ENCODE assay signal across 9 cellular contexts in genomic region chr4:184826315-184827266, GRCh38. TPM values are rescaled to one million over a fixed set of nuclear protein-coding genes. Genes with fewer than 3 reads are reported as not detected.
DNase-seq lines count a peak whose midpoint lies in the region; ATAC-seq, FAIRE-seq and TF ChIP-seq lines count a peak whose summit lies in the region.
"Had no signal": no experiment of that assay in that cellular context is flagged by ENCODE, and none has a peak within 500 bp of the region (broad histone marks: within the 10 kb centered on the region; RNA-seq: fewer than 3 reads in every experiment).

No MANE protein-coding gene starts in this region.

- peak overlapping the region; percentile 26 to 71; a peak in 3 of 4 replicates for H3K4me3 ChIP-seq in DND-41 (ENCODE audit: low read depth in 1 of 2, low read length in 2 of 2)
- H3K4me3 ChIP-seq in subcutaneous abdominal adipose tissue (ENCODE audit: low read depth in 1 of 5, low read length in 5 of 5) = peak overlapping the region; percentile 65 to 76 (median 68)

- H3K27ac Mint-ChIP-seq in activated CD4-positive, alpha-beta T cell treated with anti-CD3 and anti-CD28 coated beads for 36 hours = peak overlapping the region; percentile 89
- H3K27ac Mint-ChIP-seq in naive B cell = peak overlapping the region; percentile 47 to 97 (median 96)

- H3K36me3 ChIP-seq in DND-41 (ENCODE audit: insufficient read depth, low read length) (no peaks in the 10 kb centered on the region), subcutaneous abdominal adipose tissue (ENCODE audit: control insufficient read depth in 5 of 5, insufficient read depth in 5 of 5, low read length in 5 of 5) (no peaks in the 10 kb centered on the region)

- ATAC-seq in DND-41 (ENCODE audit: insufficient read depth, low read depth) = peak; percentile 69
- ATAC-seq in GM21381 (IDR thresholded peaks at IDR 0.05; ENCODE audit: unreplicated experiment) = peak; percentile 47
- peak; percentile 53 for ATAC-seq in activated CD4-positive, alpha-beta T cell treated with anti-CD3 and anti-CD28 coated beads for 36 hours
- ATAC-seq in naive B cell (ENCODE audit: low read depth in 2 of 2) = peak; percentile 63 to 70

- H2AFZ ChIP-seq in DND-41 (ENCODE audit: low read depth, low read length) = peak overlapping the region; percentile 77

- POLR2A ChIA-PET in activated CD4-positive, alpha-beta T cell treated with anti-CD3 and anti-CD28 coated beads for 36 hours (lab: Charles Lee) = interaction anchor here (1.0 kb wide), 1 partner anchor 34 kb away, joined by 3 read pairs; no protein-coding TSS in a partner anchor

- peaks cover 21% of the 10 kb centered on the region for H4K20me1 ChIP-seq in DND-41 (ENCODE audit: insufficient read depth, low read length)

- H3K4me1 ChIP-seq in DND-41 (ENCODE audit: insufficient read depth, low read length) = peaks cover 24% of the 10 kb centered on the region
- H3K4me1 ChIP-seq in subcutaneous abdominal adipose tissue (ENCODE audit: control insufficient read depth in 5 of 5, insufficient read depth in 5 of 5, low read length in 5 of 5) = peaks cover 0 to 49% (median 43%) of the 10 kb centered on the region in 5 donors

- no peaks in the 10 kb centered on the region for H3K27me3 Mint-ChIP-seq in activated CD4-positive, alpha-beta T cell treated with anti-CD3 and anti-CD28 coated beads for 36 hours
- H3K27me3 Mint-ChIP-seq in naive B cell = no peaks in the 10 kb centered on the region

- FAIRE-seq in HTR-8/SVneo (lab: Jason Lieb, UNC) = peak; percentile 23
- no peak for FAIRE-seq in frontal cortex (lab: Jason Lieb, UNC)
- FAIRE-seq: colon had no signal

- DNase-seq in DND-41 = peak; percentile 53
- DNase-seq in HTR-8/SVneo (ENCODE audit: insufficient read length, low spot score) = no peak
- DNase-seq in activated CD4-positive, alpha-beta T cell treated with anti-CD3 and anti-CD28 coated beads for 36 hours = peak; percentile 71
- DNase-seq in effector CD8-positive, alpha-beta T cell (lab: John Stamatoyannopoulos, UW) = peak; percentile 43
- DNase-seq in naive B cell = peak; percentile 81
- no peak for DNase-seq in frontal cortex (ENCODE audit: low spot score in 2 of 2)

- no peaks in the 10 kb centered on the region for H3K79me2 ChIP-seq in DND-41 (ENCODE audit: insufficient read depth, low read length)

- no peaks in the 10 kb centered on the region for H3K9me3 Mint-ChIP-seq in activated CD4-positive, alpha-beta T cell treated with anti-CD3 and anti-CD28 coated beads for 36 hours (ENCODE audit: low read depth)
- H3K9me3 Mint-ChIP-seq in naive B cell = peaks cover 0 to 2% (median 0%) of the 10 kb centered on the region in 7 donors

- no peak for TF ChIP-seq CTCF in DND-41 (IDR thresholded peaks at IDR 0.05; ENCODE audit: borderline replicate concordance, extremely low read depth, low read length, poor library complexity, severe bottlenecking)

- H3K9me3 ChIP-seq in DND-41 (ENCODE audit: insufficient read depth, low read length, severe bottlenecking) (no peaks in the 10 kb centered on the region), subcutaneous abdominal adipose tissue (ENCODE audit: control insufficient read depth in 5 of 5, low read length in 5 of 5) (no peaks in the 10 kb centered on the region)

- H3K9ac ChIP-seq in DND-41 (ENCODE audit: low read depth, low read length) (peak overlapping the region; percentile 57), subcutaneous abdominal adipose tissue (ENCODE audit: low read length in 5 of 5) (peak overlapping the region; percentile 38 to 80 (median 71))

- peak overlapping the region; percentile 83 for H3K4me3 Mint-ChIP-seq in activated CD4-positive, alpha-beta T cell treated with anti-CD3 and anti-CD28 coated beads for 36 hours
- H3K4me3 Mint-ChIP-seq in naive B cell = peak overlapping the region; percentile 86 to 95 (median 92)

- peak overlapping the region; percentile 100 for H3K4me2 ChIP-seq in DND-41 (ENCODE audit: insufficient read depth, low read length)

- H3K36me3 Mint-ChIP-seq in activated CD4-positive, alpha-beta T cell treated with anti-CD3 and anti-CD28 coated beads for 36 hours (ENCODE audit: low read depth) = peaks cover 7% of the 10 kb centered on the region
- no peaks in the 10 kb centered on the region for H3K36me3 Mint-ChIP-seq in naive B cell

- H3K27ac ChIP-seq in DND-41 (ENCODE audit: low read length) (0 out of 2 replicates have a peak overlapping the region, but pooled peaks have one; percentile 18), subcutaneous abdominal adipose tissue (ENCODE audit: low read depth, low read length) (peak overlapping the region; percentile 81)

- CTCF ChIA-PET in activated CD4-positive, alpha-beta T cell treated with anti-CD3 and anti-CD28 coated beads for 36 hours (lab: Charles Lee) = interaction anchor here (0.6 to 1.2 kb wide), 2 partner anchors 11 to 92 kb away, joined by 3 read pairs; partner anchors contain the start of gene CENPU

- H3K4me1 Mint-ChIP-seq in activated CD4-positive, alpha-beta T cell treated with anti-CD3 and anti-CD28 coated beads for 36 hours = peaks cover 34% of the 10 kb centered on the region
- peaks cover 29 to 42% (median 31%) of the 10 kb centered on the region in 3 donors for H3K4me1 Mint-ChIP-seq in naive B cell

- intact Hi-C loops in activated CD4-positive, alpha-beta T cell treated with anti-CD3 and anti-CD28 coated beads for 36 hours (cut with DNase I, micrococcal nuclease) = loop anchor here (1.0 to 10.0 kb wide), 12 partner anchors 33 to 1169 kb away; partner anchors contain the start of genes CASP3 (in 2 of the 2), PRIMPOL (in 2 of the 2), CCDC110 (in 1 of the 2) and CENPU (in 1 of the 2)

- peaks cover 60% of the 10 kb centered on the region for H3K27me3 ChIP-seq in DND-41 (ENCODE audit: insufficient read depth, low read length, poor library complexity)
- no peaks in the 10 kb centered on the region for H3K27me3 ChIP-seq in subcutaneous abdominal adipose tissue (ENCODE audit: control insufficient read depth in 5 of 5, insufficient read depth in 4 of 5, low read length in 5 of 5)

RNA-seq across cellular contexts. Expression of gene ACSL1, which starts 0.8 kb away (rescaled TPM):
- 10 to 100 TPM; 17.1 to 17.2 TPM for total RNA-seq in activated CD4-positive, alpha-beta T cell treated with anti-CD3 and anti-CD28 coated beads for 36 hours
- polyA plus RNA-seq in naive B cell (ENCODE audit: low read depth in 6 of 6) = 10 to 100 TPM in 1 of 6 donors, 1 to 10 TPM in 5; 5.0 to 10.1 (median 6.8) TPM
- 43.2 TPM for total RNA-seq in frontal cortex

Comparison
In these comparisons a context has a peak if more than half of its experiments do, and no peak if none do; other contexts are left out.
1. DNase-seq: peak in DND-41 (single experiment), activated CD4-positive, alpha-beta T cell treated with anti-CD3 and anti-CD28 coated beads for 36 hours (single experiment), effector CD8-positive, alpha-beta T cell (single experiment) and naive B cell (single experiment); none in HTR-8/SVneo (single experiment) and frontal cortex (0 of 2).
2. Peak in every context shown above with its lines, with median percentiles within 50 percentile points of each other: ATAC-seq.